ENCODE assay signal across 1 cellular context in genomic region chr17:42748202-42748905, GRCh38.
TF ChIP-seq lines count a peak whose summit lies in the region.

No MANE protein-coding gene starts in this region.

TF ChIP-seq in GM23338, 12 proteins besides CTCF, POLR2A, EP300 and RAD21 (continued from another document):
- no peak for TF ChIP-seq REST (IDR thresholded peaks at IDR 0.05; ENCODE audit: unreplicated experiment)
- no peak for TF ChIP-seq EZH2phosphoT487 (IDR thresholded peaks at IDR 0.05; ENCODE audit: unreplicated experiment)
- no peak for TF ChIP-seq ETS1 (IDR thresholded peaks at IDR 0.05)
TF ChIP-seq in GM23338: peak in this region for 0.
